25 cellular contexts compared by ENCODE assay signal in genomic region chr1:200929530-200930278, GRCh38. TPM values are rescaled to one million over a fixed set of nuclear protein-coding genes. Genes with fewer than 3 reads are reported as not detected.
DNase-seq lines count a peak whose midpoint lies in the region; ATAC-seq and TF ChIP-seq lines count a peak whose summit lies in the region.
"Had no signal": no experiment of that assay in that cellular context is flagged by ENCODE, and none has a peak within 500 bp of the region (broad histone marks: within the 10 kb centered on the region; RNA-seq: fewer than 3 reads in every experiment).

No MANE protein-coding gene starts in this region.

- DNase-seq in cardiac septum (ENCODE audit: low spot score) = peak; percentile 50
- DNase-seq in heart left ventricle = no peak
- DNase-seq in left colon = no peak
- DNase-seq in sigmoid colon = peak; percentile 12
- DNase-seq in COLO668 (lab: John Stamatoyannopoulos, UW; ENCODE audit: unreplicated experiment) = no peak
- DNase-seq in midbrain (lab: John Stamatoyannopoulos, UW) = no peak
- no peak for DNase-seq in stimulated activated CD4-positive, alpha-beta T cell treated with anti-CD3 and anti-CD28 coated beads, Interleukin-4, amount 100 ng/mL, for 4 hours
- DNase-seq: 8988T; AML-193; C1 segment of cervical spinal cord; Calu3; CD8-positive, alpha-beta T cell; H7; NCI-H1105; NCI-H146; NCI-H2029 treated with DMSO at 0.1 percent for 48 hours; NCI-H226; NCI-H510A treated with DMSO at 0.1 percent for 48 hours; NCI-H748 treated with DMSO at 0.1 percent for 48 hours; PC-9; RPMI8226; SHP77 had no signal

- TF ChIP-seq CTCF in heart left ventricle (IDR thresholded peaks at IDR 0.05) (no peak), sigmoid colon (IDR thresholded peaks at IDR 0.05) (no peak)

- TF ChIP-seq POLR2A in heart left ventricle (IDR thresholded peaks at IDR 0.05) (no peak), sigmoid colon (IDR thresholded peaks at IDR 0.05) (no peak)

- H3K36me3 ChIP-seq in heart left ventricle (no peaks in the 10 kb centered on the region), sigmoid colon (no peaks in the 10 kb centered on the region)

- no peak overlapping the region for H3K4me3 ChIP-seq in heart left ventricle
- H3K4me3 ChIP-seq in sigmoid colon = no peak overlapping the region
- H3K4me3 ChIP-seq: PC-9, SK-N-MC had no signal

- no peak overlapping the region for H3K27ac ChIP-seq in heart left ventricle
- H3K27ac ChIP-seq in sigmoid colon = no peak overlapping the region
- H3K27ac ChIP-seq: PC-9, SK-N-MC had no signal

- intact Hi-C loops in cardiac septum (cut with DNase I) = no loop called here
- intact Hi-C loops in heart left ventricle (cut with DNase I) = no loop called here
- intact Hi-C loops in left colon (cut with DNase I, micrococcal nuclease) = no loop called here
- intact Hi-C loops in sigmoid colon (cut with DNase I) = no loop called here

- 61 to 87% (median 80%) methylated on average over 4 of the region's 4 CpGs for WGBS in heart left ventricle, 4 donors
- WGBS in sigmoid colon, 2 donors = 42 to 71% methylated on average over 4 of the region's 4 CpGs

- no peaks in the 10 kb centered on the region for H3K4me1 ChIP-seq in heart left ventricle
- no peaks in the 10 kb centered on the region for H3K4me1 ChIP-seq in sigmoid colon

- no peak for TF ChIP-seq EP300 in sigmoid colon (IDR thresholded peaks at IDR 0.05)

- H3K9me3 ChIP-seq in heart left ventricle = no peaks in the 10 kb centered on the region
- no peaks in the 10 kb centered on the region for H3K9me3 ChIP-seq in sigmoid colon

- H3K27me3 ChIP-seq in heart left ventricle (peaks cover 0 to 7% (median 0%) of the 10 kb centered on the region in 9 donors), sigmoid colon (no peaks in the 10 kb centered on the region)

- ATAC-seq in heart left ventricle (no peak), left colon (peak; percentile 81), HG03354 (IDR thresholded peaks at IDR 0.05; ENCODE audit: poor library complexity, severe bottlenecking, unreplicated experiment) (no peak)
- ATAC-seq: CD8-positive, alpha-beta T cell had no signal

RNA-seq across cellular contexts. Expression of gene INAVA, which starts 35.0 kb away (rescaled TPM):
- total RNA-seq in cardiac septum = 0.27 TPM
- under 1 TPM in 5 of 9 donors, not detected in 4; 0.07 to 0.43 (median 0.16) TPM for total RNA-seq in heart left ventricle
- polyA plus RNA-seq in heart left ventricle = under 1 TPM; 0.07 to 0.11 TPM
- total RNA-seq in left colon = 100 to 1,000 TPM; 172 to 195 TPM
- total RNA-seq in sigmoid colon = 1 to 10 TPM in 1 of 4 donors, under 1 TPM in 3; 0.27 to 1.4 (median 0.44) TPM
- polyA plus RNA-seq in sigmoid colon = 100 to 1,000 TPM in 2 of 3 donors, 10 to 100 TPM in 1; 78.9 to 176 (median 138) TPM
- total RNA-seq: CD8-positive, alpha-beta T cell had no signal

RNA-seq across cellular contexts. Expression of gene GPR25, which starts 56.9 kb away (rescaled TPM):
- total RNA-seq in cardiac septum = not detected
- total RNA-seq in heart left ventricle = not detected
- not detected for polyA plus RNA-seq in heart left ventricle
- under 1 TPM in 1 of 2 donors, not detected in 1; 0.64 TPM for total RNA-seq in left colon
- not detected for total RNA-seq in sigmoid colon
- 1 to 10 TPM in 1 of 3 donors, not detected in 2; 1.0 TPM for polyA plus RNA-seq in sigmoid colon
- total RNA-seq: Calu3, Daoy, H7, PC-9 had no signal

Comparison
In these comparisons a context has a peak if more than half of its experiments do, and no peak if none do; other contexts are left out.
1. DNase-seq: peak in cardiac septum (single experiment) and sigmoid colon (single experiment); none in heart left ventricle (0 of 5), left colon (0 of 2), COLO668 (single experiment), midbrain (single experiment) and stimulated activated CD4-positive, alpha-beta T cell treated with anti-CD3 and anti-CD28 coated beads, Interleukin-4, amount 100 ng/mL, for 4 hours (0 of 2).
2. RNA of gene INAVA, which starts 35.0 kb away (total RNA-seq): 172 to 195 TPM in left colon; 0.27 to 1.4 TPM in sigmoid colon, 0.27 TPM in cardiac septum (single experiment) and 0.07 to 0.43 TPM in heart left ventricle; every median in the first group is over 10 times any median in the second.